ENCODE assay signal across 24 cellular contexts in the genomic region with DNA sequence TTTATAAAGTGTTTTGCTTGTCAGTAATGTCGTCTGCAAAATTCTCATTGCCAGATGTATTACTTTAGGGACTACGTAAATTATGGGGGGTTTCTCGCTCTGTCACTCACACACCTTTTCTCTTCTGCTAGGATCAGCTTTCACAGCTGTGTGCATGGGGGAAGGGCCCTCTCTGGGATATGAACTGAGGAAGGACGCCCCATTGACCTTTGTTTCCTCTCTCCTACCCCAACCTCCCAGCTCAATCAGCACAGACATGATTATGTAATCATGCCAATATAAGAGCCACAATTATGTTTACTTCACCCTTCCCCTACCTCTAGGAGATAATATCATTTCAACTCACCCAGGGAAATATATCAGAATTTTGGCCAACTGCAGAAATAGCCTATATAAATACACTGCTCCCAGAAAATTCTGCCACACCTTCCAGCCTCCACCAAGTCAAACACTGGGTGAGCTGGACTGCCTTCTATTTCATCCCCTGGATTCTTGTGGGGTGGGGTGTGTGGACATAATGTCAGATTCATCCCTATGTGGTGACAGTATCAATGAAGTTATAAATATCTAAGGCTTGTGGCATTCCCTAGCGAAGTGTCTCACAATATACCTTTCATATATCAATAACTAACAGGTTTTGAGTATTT.
"Had no signal": no experiment of that assay in that cellular context is flagged by ENCODE, and none has a peak within 500 bp of the region (broad histone marks: within the 10 kb centered on the region; RNA-seq: fewer than 3 reads in every experiment).

No MANE protein-coding gene starts in this region.

- H3K27me3 Mint-ChIP-seq: activated CD4-positive, alpha-beta memory T cell treated with anti-CD3 and anti-CD28 coated beads, Interleukin-2, amount 10 ng/mL, durations not matched to agents 7 days and 5 days; activated CD8-positive, alpha-beta memory T cell treated with anti-CD3 and anti-CD28 coated beads, Interleukin-2, amount 10 ng/mL, durations not matched to agents 7 days and 5 days; activated naive CD4-positive, alpha-beta T cell treated with anti-CD3 and anti-CD28 coated beads, Interleukin-2, amount 50 U/mL, for 24 hours; brain; dendritic cell treated with granulocyte-macrophage colony-stimulating factor and Interleukin-4, amounts not matched to agents 40 ng/mL and 50 ng/mL, for 4 days; stimulated activated naive CD8-positive, alpha-beta T cell treated with anti-CD3 and anti-CD28 coated beads, Interleukin-15, amount 100 ng/mL, for 72 hours; T-helper 17 cell had no signal

- H3K27me3 ChIP-seq: pancreas, right atrium auricular region, tibial artery, uterus had no signal

- H3K36me3 Mint-ChIP-seq: activated CD8-positive, alpha-beta memory T cell treated with anti-CD3 and anti-CD28 coated beads, Interleukin-2, amount 10 ng/mL, durations not matched to agents 7 days and 5 days; activated naive CD4-positive, alpha-beta T cell treated with anti-CD3 and anti-CD28 coated beads, Interleukin-2, amount 50 U/mL, for 24 hours; brain; immature natural killer cell; stimulated activated effector memory CD8-positive, alpha-beta T cell treated with anti-CD3 and anti-CD28 coated beads, Interleukin-12 subunit alpha, Interleukin-12 subunit beta, amount 100 ng/mL, for 72 hours had no signal

- H3K9me3 ChIP-seq: left ventricle myocardium inferior, pancreas, psoas muscle, right atrium auricular region, tibial artery, uterus had no signal

- H3K4me1 ChIP-seq: left ventricle myocardium inferior, pancreas, psoas muscle, right atrium auricular region, tibial artery, uterus had no signal

- ATAC-seq: activated CD8-positive, alpha-beta memory T cell treated with anti-CD3 and anti-CD28 coated beads, Interleukin-2, amount 10 ng/mL, durations not matched to agents 7 days and 5 days; pancreas; psoas muscle; stimulated activated effector memory CD8-positive, alpha-beta T cell treated with anti-CD3 and anti-CD28 coated beads, Interleukin-12 subunit alpha, Interleukin-12 subunit beta, amount 100 ng/mL, for 72 hours; stimulated activated naive CD8-positive, alpha-beta T cell treated with anti-CD3 and anti-CD28 coated beads, Interleukin-15, amount 100 ng/mL, for 72 hours; T-helper 17 cell had no signal

- H3K27ac Mint-ChIP-seq: activated CD4-positive, alpha-beta memory T cell treated with anti-CD3 and anti-CD28 coated beads, Interleukin-2, amount 10 ng/mL, durations not matched to agents 7 days and 5 days; activated CD8-positive, alpha-beta memory T cell treated with anti-CD3 and anti-CD28 coated beads, Interleukin-2, amount 10 ng/mL, durations not matched to agents 7 days and 5 days; activated naive CD4-positive, alpha-beta T cell treated with anti-CD3 and anti-CD28 coated beads, Interleukin-2, amount 50 U/mL, for 24 hours; dendritic cell treated with granulocyte-macrophage colony-stimulating factor and Interleukin-4, amounts not matched to agents 40 ng/mL and 50 ng/mL, for 4 days; immature natural killer cell; nephron; stimulated activated effector memory CD8-positive, alpha-beta T cell treated with anti-CD3 and anti-CD28 coated beads, Interleukin-12 subunit alpha, Interleukin-12 subunit beta, amount 100 ng/mL, for 72 hours; stimulated activated naive CD8-positive, alpha-beta T cell treated with anti-CD3 and anti-CD28 coated beads, Interleukin-15, amount 100 ng/mL, for 72 hours; T-helper 17 cell had no signal

- H3K27ac ChIP-seq: left ventricle myocardium inferior, pancreas, psoas muscle, right atrium auricular region, tibial artery, uterus had no signal

- DNase-seq: activated CD4-positive, alpha-beta memory T cell treated with anti-CD3 and anti-CD28 coated beads, Interleukin-2, amount 10 ng/mL, durations not matched to agents 7 days and 5 days; activated CD4-positive, alpha-beta T cell treated with anti-CD3 and anti-CD28 coated beads for 48 hours; activated CD4-positive, CD25-positive, alpha-beta regulatory T cell; activated CD8-positive, alpha-beta memory T cell treated with anti-CD3 and anti-CD28 coated beads, Interleukin-2, amount 10 ng/mL, durations not matched to agents 7 days and 5 days; activated gamma-delta T cell treated with Interleukin-2 at 50 U/mL for 16 hours; anterior cingulate cortex; effector CD8-positive, alpha-beta T cell; erythroblast; immature natural killer cell; left ventricle myocardium inferior; midbrain; pancreas; psoas muscle; stimulated activated CD4-positive, alpha-beta T cell treated with anti-CD3 and anti-CD28 coated beads, Interleukin-2, amount 100 ng/mL, for 24 hours; stimulated activated naive CD8-positive, alpha-beta T cell treated with anti-CD3 and anti-CD28 coated beads, Interleukin-15, amount 100 ng/mL, for 72 hours; T-helper 17 cell; tibial artery; uterus had no signal

- H3K4me1 Mint-ChIP-seq: activated CD4-positive, alpha-beta memory T cell treated with anti-CD3 and anti-CD28 coated beads, Interleukin-2, amount 10 ng/mL, durations not matched to agents 7 days and 5 days; activated CD8-positive, alpha-beta memory T cell treated with anti-CD3 and anti-CD28 coated beads, Interleukin-2, amount 10 ng/mL, durations not matched to agents 7 days and 5 days; activated naive CD4-positive, alpha-beta T cell treated with anti-CD3 and anti-CD28 coated beads, Interleukin-2, amount 50 U/mL, for 24 hours; brain; immature natural killer cell; nephron; stimulated activated effector memory CD8-positive, alpha-beta T cell treated with anti-CD3 and anti-CD28 coated beads, Interleukin-12 subunit alpha, Interleukin-12 subunit beta, amount 100 ng/mL, for 72 hours; stimulated activated naive CD8-positive, alpha-beta T cell treated with anti-CD3 and anti-CD28 coated beads, Interleukin-15, amount 100 ng/mL, for 72 hours; T-helper 17 cell had no signal

- H3K4me3 ChIP-seq: left ventricle myocardium inferior, pancreas, psoas muscle, right atrium auricular region, tibial artery, uterus had no signal

- H3K36me3 ChIP-seq: left ventricle myocardium inferior, pancreas, right atrium auricular region, tibial artery, uterus had no signal

- H3K9me3 Mint-ChIP-seq: activated CD4-positive, alpha-beta memory T cell treated with anti-CD3 and anti-CD28 coated beads, Interleukin-2, amount 10 ng/mL, durations not matched to agents 7 days and 5 days; dendritic cell treated with granulocyte-macrophage colony-stimulating factor and Interleukin-4, amounts not matched to agents 40 ng/mL and 50 ng/mL, for 4 days; nephron had no signal

- H3K4me3 Mint-ChIP-seq: activated CD4-positive, alpha-beta memory T cell treated with anti-CD3 and anti-CD28 coated beads, Interleukin-2, amount 10 ng/mL, durations not matched to agents 7 days and 5 days; activated CD8-positive, alpha-beta memory T cell treated with anti-CD3 and anti-CD28 coated beads, Interleukin-2, amount 10 ng/mL, durations not matched to agents 7 days and 5 days; activated naive CD4-positive, alpha-beta T cell treated with anti-CD3 and anti-CD28 coated beads, Interleukin-2, amount 50 U/mL, for 24 hours; dendritic cell treated with granulocyte-macrophage colony-stimulating factor and Interleukin-4, amounts not matched to agents 40 ng/mL and 50 ng/mL, for 4 days; immature natural killer cell; nephron; stimulated activated effector memory CD8-positive, alpha-beta T cell treated with anti-CD3 and anti-CD28 coated beads, Interleukin-12 subunit alpha, Interleukin-12 subunit beta, amount 100 ng/mL, for 72 hours; stimulated activated naive CD8-positive, alpha-beta T cell treated with anti-CD3 and anti-CD28 coated beads, Interleukin-15, amount 100 ng/mL, for 72 hours; T-helper 17 cell had no signal

- FAIRE-seq: pancreas had no signal
